10 cellular contexts compared by ENCODE assay signal in the genomic region with DNA sequence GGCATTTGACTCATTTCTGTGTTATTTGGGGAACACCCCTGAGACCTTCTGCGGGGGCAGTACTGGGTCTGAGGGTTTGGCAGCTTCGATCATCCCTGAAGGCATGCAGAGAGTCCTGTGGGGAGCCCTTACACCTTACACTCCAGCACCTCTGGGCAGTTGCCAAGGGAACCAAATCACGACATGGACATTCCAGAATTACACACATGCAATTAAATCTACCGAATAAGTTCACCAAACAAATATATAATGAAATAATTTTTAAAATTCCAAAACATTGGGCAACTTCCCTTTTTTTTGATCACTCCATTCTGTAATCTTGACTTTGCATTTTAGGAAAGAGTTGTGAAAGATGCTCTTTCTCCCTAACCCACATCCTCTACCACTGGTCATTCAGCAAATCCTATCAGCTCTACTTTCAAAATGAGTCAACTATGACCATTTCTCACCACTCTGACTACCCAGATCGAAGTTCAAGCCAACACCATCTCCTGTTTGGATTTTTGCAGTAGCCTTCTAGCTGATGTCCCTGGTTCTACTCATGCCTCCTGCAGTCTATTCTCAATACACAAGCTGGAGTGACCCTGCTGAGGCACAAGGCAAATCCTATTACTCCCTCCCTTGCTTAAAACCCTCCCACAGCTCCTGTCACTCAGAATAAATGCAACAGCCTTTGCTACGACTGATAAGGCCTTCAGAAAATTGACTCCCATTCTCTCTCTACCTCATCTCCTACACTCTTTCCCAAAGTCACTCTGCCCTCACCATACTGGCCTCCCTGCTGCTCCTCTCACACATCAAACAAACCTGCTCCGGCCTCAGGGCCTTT.
DNase-seq lines count a peak whose midpoint lies in the region; ATAC-seq, FAIRE-seq and TF ChIP-seq lines count a peak whose summit lies in the region.
"Had no signal": no experiment of that assay in that cellular context is flagged by ENCODE, and none has a peak within 500 bp of the region (broad histone marks: within the 10 kb centered on the region; RNA-seq: fewer than 3 reads in every experiment).

No MANE protein-coding gene starts in this region.

- no peaks in the 10 kb centered on the region for H3K36me3 ChIP-seq in K562 (ENCODE audit: control insufficient read depth, insufficient read depth, low read length)
- H3K36me3 ChIP-seq in thoracic aorta: no peaks in the 10 kb centered on the region

- H3K79me2 ChIP-seq in K562 (ENCODE audit: control insufficient read depth, insufficient read depth, low read length): no peaks in the 10 kb centered on the region

- FAIRE-seq in K562 (lab: Jason Lieb, UNC): no peak

- intact Hi-C loops in K562 (cut with micrococcal nuclease): loop anchor here (5.0 kb wide), 1 partner anchor 156 kb away; no protein-coding TSS in a partner anchor

- no peak for TF ChIP-seq EP300 in K562 (IDR thresholded peaks at IDR 0.05; ENCODE audit: low read length)

- H3K27me3 ChIP-seq in K562 (ENCODE audit: control insufficient read depth in 2 of 2, insufficient read depth in 2 of 2, low read length in 2 of 2): no peaks in the 10 kb centered on the region
- H3K27me3 ChIP-seq in thoracic aorta (replicated peaks; ENCODE audit: insufficient read depth): no peaks in the 10 kb centered on the region

- H3K4me3 ChIP-seq in K562 (no peak overlapping the region), thoracic aorta (peak overlapping the region; percentile 40)

- no peaks in the 10 kb centered on the region for H3K9me1 ChIP-seq in K562 (ENCODE audit: control insufficient read depth, insufficient read depth, low read length)

- TF ChIP-seq CTCF in K562 (IDR thresholded peaks at IDR 0.05 in 2 of 3, conservative IDR thresholded peaks at IDR 0.05 in 1 of 3; ENCODE audit: insufficient read depth in 2 of 3, low read depth in 1 of 3, low read length in 3 of 3): no peak
- TF ChIP-seq CTCF in thoracic aorta (IDR thresholded peaks at IDR 0.05): no peak

- WGBS in K562 (ENCODE audit: insufficient coverage, low coverage, missing lambda C conversion rate): 5% methylated on average over 7 of the region's 7 CpGs

- DNase-seq in NCI-H1694 treated with DMSO at 0.1 percent for 48 hours (lab: John Stamatoyannopoulos, UW) (peak; percentile 24), NCI-H1694 (lab: John Stamatoyannopoulos, UW) (no peak), K562 (ENCODE audit: extremely low read depth in 1 of 4, low spot score in 3 of 4) (peak in 1 of 4 experiments; percentile 29), thoracic aorta (ENCODE audit: low spot score) (no peak), NCI-H1092 (lab: John Stamatoyannopoulos, UW) (no peak)
- DNase-seq in activated effector memory CD4-positive, alpha-beta T cell treated with anti-CD3 and anti-CD28 coated beads, Interleukin-2, amount 50 U/mL, for 16 hours: no peak

- no peak overlapping the region for H2AFZ ChIP-seq in K562 (ENCODE audit: low read depth, low read length)

- TF ChIP-seq RAD21 in K562 (CRISPR knock-in tag; conservative IDR thresholded peaks at IDR 0.05 in 1 of 2, IDR thresholded peaks at IDR 0.05 in 1 of 2): no peak

- no TSS peak for BruUV-seq in K562 (replicated peaks; lab: Mats Ljungman, UMichigan)

- CTCF ChIA-PET in K562 (lab: Yijun Ruan, JAX; ENCODE audit: low intra/inter-chr PET ratio): no interaction called here

- peak; percentile 68 for ATAC-seq in HG03521 (IDR thresholded peaks at IDR 0.05; ENCODE audit: unreplicated experiment)
- peak; percentile 76 for ATAC-seq in K562
- ATAC-seq in thoracic aorta (ENCODE audit: insufficient number of reproducible peaks, low FRiP score, low read depth): no peak
- no peak for ATAC-seq in GM21528 (IDR thresholded peaks at IDR 0.05; ENCODE audit: low FRiP score, unreplicated experiment)
- ATAC-seq: Panc1 had no signal

- TF ChIP-seq POLR2A in K562 (conservative IDR thresholded peaks at IDR 0.05): no peak

- no peaks in the 10 kb centered on the region for H3K9me3 ChIP-seq in K562 (replicated peaks; ENCODE audit: control insufficient read depth, insufficient read depth, low read depth, low read length)
- no peaks in the 10 kb centered on the region for H3K9me3 ChIP-seq in thoracic aorta

- in situ Hi-C loops in K562 (cut with MboI): no loop called here

- no peaks in the 10 kb centered on the region for H4K20me1 ChIP-seq in K562 (replicated peaks; ENCODE audit: control insufficient read depth, insufficient read depth, low read length)

- H3K9ac ChIP-seq in K562 (ENCODE audit: insufficient read depth in 1 of 2, low read depth in 2 of 2, low read length in 2 of 2): no peak overlapping the region

- H3K27ac ChIP-seq in K562 (ENCODE audit: extremely low read depth, low read depth, low read length) (no peak overlapping the region), thoracic aorta (no peak overlapping the region)
- H3K27ac ChIP-seq: 22Rv1 had no signal

- H3K4me2 ChIP-seq in K562 (ENCODE audit: insufficient read depth, low read length): no peak overlapping the region

- H3K4me1 ChIP-seq in K562 (replicated peaks in 1 of 2; ENCODE audit: control insufficient read depth in 2 of 2, insufficient read depth in 2 of 2, low read length in 2 of 2) (no peaks in the 10 kb centered on the region; a peak in 1 of 5 replicates), thoracic aorta (ENCODE audit: control insufficient read depth in 1 of 2, low read depth in 2 of 2) (peaks cover 5 to 6% of the 10 kb centered on the region in 2 donors)

- POLR2A ChIA-PET in K562 (lab: Yijun Ruan, JAX): no interaction called here

TF ChIP-seq in K562, 482 proteins besides CTCF, POLR2A, EP300 and RAD21 (continues in another document):
- TF ChIP-seq MEIS2 (IDR thresholded peaks at IDR 0.05; ENCODE audit: partially characterized antibody) (peak; percentile 22), NFIX (CRISPR knock-in tag; IDR thresholded peaks at IDR 0.05; ENCODE audit: low read depth) (no peak), ZNF133 (CRISPR knock-in tag; IDR thresholded peaks at IDR 0.05) (no peak), HNRNPL (IDR thresholded peaks at IDR 0.05; ENCODE audit: low read depth, low read length) (no peak), ZZZ3 (IDR thresholded peaks at IDR 0.05) (no peak)
- TF ChIP-seq, protein P1, sequence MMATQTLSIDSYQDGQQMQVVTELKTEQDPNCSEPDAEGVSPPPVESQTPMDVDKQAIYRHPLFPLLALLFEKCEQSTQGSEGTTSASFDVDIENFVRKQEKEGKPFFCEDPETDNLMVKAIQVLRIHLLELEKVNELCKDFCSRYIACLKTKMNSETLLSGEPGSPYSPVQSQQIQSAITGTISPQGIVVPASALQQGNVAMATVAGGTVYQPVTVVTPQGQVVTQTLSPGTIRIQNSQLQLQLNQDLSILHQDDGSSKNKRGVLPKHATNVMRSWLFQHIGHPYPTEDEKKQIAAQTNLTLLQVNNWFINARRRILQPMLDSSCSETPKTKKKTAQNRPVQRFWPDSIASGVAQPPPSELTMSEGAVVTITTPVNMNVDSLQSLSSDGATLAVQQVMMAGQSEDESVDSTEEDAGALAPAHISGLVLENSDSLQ (IDR thresholded peaks at IDR 0.05): peak; percentile 90
- TF ChIP-seq, protein P2, sequence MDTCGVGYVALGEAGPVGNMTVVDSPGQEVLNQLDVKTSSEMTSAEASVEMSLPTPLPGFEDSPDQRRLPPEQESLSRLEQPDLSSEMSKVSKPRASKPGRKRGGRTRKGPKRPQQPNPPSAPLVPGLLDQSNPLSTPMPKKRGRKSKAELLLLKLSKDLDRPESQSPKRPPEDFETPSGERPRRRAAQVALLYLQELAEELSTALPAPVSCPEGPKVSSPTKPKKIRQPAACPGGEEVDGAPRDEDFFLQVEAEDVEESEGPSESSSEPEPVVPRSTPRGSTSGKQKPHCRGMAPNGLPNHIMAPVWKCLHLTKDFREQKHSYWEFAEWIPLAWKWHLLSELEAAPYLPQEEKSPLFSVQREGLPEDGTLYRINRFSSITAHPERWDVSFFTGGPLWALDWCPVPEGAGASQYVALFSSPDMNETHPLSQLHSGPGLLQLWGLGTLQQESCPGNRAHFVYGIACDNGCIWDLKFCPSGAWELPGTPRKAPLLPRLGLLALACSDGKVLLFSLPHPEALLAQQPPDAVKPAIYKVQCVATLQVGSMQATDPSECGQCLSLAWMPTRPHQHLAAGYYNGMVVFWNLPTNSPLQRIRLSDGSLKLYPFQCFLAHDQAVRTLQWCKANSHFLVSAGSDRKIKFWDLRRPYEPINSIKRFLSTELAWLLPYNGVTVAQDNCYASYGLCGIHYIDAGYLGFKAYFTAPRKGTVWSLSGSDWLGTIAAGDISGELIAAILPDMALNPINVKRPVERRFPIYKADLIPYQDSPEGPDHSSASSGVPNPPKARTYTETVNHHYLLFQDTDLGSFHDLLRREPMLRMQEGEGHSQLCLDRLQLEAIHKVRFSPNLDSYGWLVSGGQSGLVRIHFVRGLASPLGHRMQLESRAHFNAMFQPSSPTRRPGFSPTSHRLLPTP (IDR thresholded peaks at IDR 0.05; ENCODE audit: borderline replicate concordance, extremely low read depth, insufficient read length): no peak

Comparison
In these comparisons a context has a peak if more than half of its experiments do, and no peak if none do; other contexts are left out.
1. ATAC-seq: peak in HG03521 (single experiment) and K562 (single experiment); none in thoracic aorta (single experiment) and GM21528 (single experiment).